ENCODE assay signal across 22 cellular contexts in the genomic region with DNA sequence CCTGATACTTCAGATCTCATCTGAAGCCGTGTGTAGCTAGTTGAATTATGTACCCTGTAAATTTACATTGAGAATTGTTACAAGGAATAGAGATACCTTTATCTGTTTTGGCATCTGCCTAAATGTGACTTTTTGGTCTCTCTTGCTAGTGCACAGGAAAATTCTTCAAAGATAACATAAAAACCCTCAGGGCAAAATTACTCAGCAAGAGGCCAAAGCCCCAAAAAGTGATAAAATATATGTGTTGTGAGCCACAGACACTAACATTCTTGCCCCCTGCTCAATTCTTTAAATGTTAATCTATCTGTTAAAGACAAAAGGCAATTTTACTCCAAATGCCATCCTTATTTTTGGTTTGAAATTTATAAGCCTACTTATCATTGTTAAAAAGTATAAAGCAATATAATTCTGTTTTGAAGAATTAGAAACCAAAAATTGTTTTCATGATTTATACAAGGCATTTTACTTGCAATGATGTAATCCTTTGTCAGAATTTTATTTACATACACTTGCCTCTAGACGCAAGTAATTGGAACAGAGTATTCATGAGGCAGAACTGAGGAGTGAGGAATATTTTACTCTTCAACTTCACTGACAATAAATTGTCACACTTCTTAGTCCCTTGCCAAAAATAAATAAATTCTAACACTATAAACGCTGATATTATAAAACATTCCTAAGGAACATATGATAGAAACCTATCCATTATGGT.
A peak's percentile ranks its signal among the peaks of the same experiment; 100 is the strongest.
DNase-seq lines count a peak whose midpoint lies in the region; ATAC-seq and TF ChIP-seq lines count a peak whose summit lies in the region.
"Had no signal": no experiment of that assay in that cellular context is flagged by ENCODE, and none has a peak within 500 bp of the region (broad histone marks: within the 10 kb centered on the region; RNA-seq: fewer than 3 reads in every experiment).

No MANE protein-coding gene starts in this region.

- H3K18ac ChIP-seq in IMR-90 (ENCODE audit: low read depth, low read length): no peak overlapping the region

- CTCF ChIA-PET in IMR-90 (lab: Yijun Ruan, JAX): interaction anchor here (0.5 kb wide), 1 partner anchor 581 kb away, joined by 4 read pairs; no protein-coding TSS in a partner anchor

- no peak overlapping the region for H2AK5ac ChIP-seq in IMR-90 (ENCODE audit: low read depth, low read length)

- H4K5ac ChIP-seq in IMR-90 (ENCODE audit: low read depth, low read length): no peak overlapping the region

- no peaks in the 10 kb centered on the region; the same call in 1 of the 2 replicates for H3K4me1 ChIP-seq in IMR-90 (ENCODE audit: control insufficient read depth, insufficient read depth, low read length)
- H3K4me1 ChIP-seq in prostate gland (replicated peaks): no peaks in the 10 kb centered on the region
- H3K4me1 ChIP-seq: BLaER1 treated with 17β-estradiol and CSF1 and Interleukin-3, amounts not matched to agents 10 nM and 100 nM had no signal

- no peak overlapping the region for H3K4ac ChIP-seq in IMR-90 (ENCODE audit: low read depth, low read length)

- POLR2A ChIA-PET in IMR-90 (lab: Charles Lee; ENCODE audit: unreplicated experiment): no interaction called here

- H3K9ac ChIP-seq in IMR-90 (ENCODE audit: low read depth, low read length) (no peak overlapping the region), SK-N-MC (ENCODE audit: insufficient read length) (peak overlapping the region; percentile 64)
- H3K9ac ChIP-seq: BLaER1 treated with 17β-estradiol and CSF1 and Interleukin-3, amounts not matched to agents 10 nM and 100 nM had no signal

- no peak for TF ChIP-seq RAD21 in IMR-90 (IDR thresholded peaks at IDR 0.05; ENCODE audit: low read length)

- no peak overlapping the region for H2BK5ac ChIP-seq in IMR-90 (ENCODE audit: low read depth, low read length, poor library complexity, severe bottlenecking)

- H3K27me3 ChIP-seq in IMR-90 (ENCODE audit: control insufficient read depth, insufficient read depth, low read length): no peaks in the 10 kb centered on the region
- no peaks in the 10 kb centered on the region for H3K27me3 ChIP-seq in prostate gland (replicated peaks; ENCODE audit: insufficient read depth)
- H3K27me3 ChIP-seq: BLaER1 treated with 17β-estradiol and CSF1 and Interleukin-3, amounts not matched to agents 10 nM and 100 nM; MG63 had no signal

- no peak overlapping the region for H2BK15ac ChIP-seq in IMR-90 (ENCODE audit: low read depth, low read length)

- WGBS in IMR-90 (ENCODE audit: extremely low coverage in 2 of 2, insufficient read length in 1 of 2), 2 experiments: no CpG with 5 or more reads among the region's 3 CpGs
- 27% methylated on average over 3 of the region's 3 CpGs for WGBS in prostate gland

- H3K9me3 ChIP-seq in IMR-90 (ENCODE audit: control insufficient read depth, insufficient read depth, low read length): no peaks in the 10 kb centered on the region
- peaks cover 3% of the 10 kb centered on the region; the same call in 1 of the 2 replicates for H3K9me3 ChIP-seq in SK-N-MC (ENCODE audit: low read depth, low read length)
- no peaks in the 10 kb centered on the region for H3K9me3 ChIP-seq in prostate gland
- H3K9me3 ChIP-seq: A549; BLaER1 treated with 17β-estradiol and CSF1 and Interleukin-3, amounts not matched to agents 10 nM and 100 nM; MG63 had no signal

- no peaks in the 10 kb centered on the region for H3K36me3 ChIP-seq in IMR-90 (ENCODE audit: control insufficient read depth, insufficient read depth, low read length)
- no peaks in the 10 kb centered on the region for H3K36me3 ChIP-seq in SK-N-MC (ENCODE audit: insufficient read depth, low read length)
- no peaks in the 10 kb centered on the region for H3K36me3 ChIP-seq in prostate gland
- H3K36me3 ChIP-seq: BLaER1 treated with 17β-estradiol and CSF1 and Interleukin-3, amounts not matched to agents 10 nM and 100 nM; MG63 had no signal

- no peak overlapping the region for H4K91ac ChIP-seq in IMR-90 (ENCODE audit: insufficient read depth, low read depth, low read length)

- H3K4me2 ChIP-seq in IMR-90 (ENCODE audit: low read depth, low read length): no peak overlapping the region
- H3K4me2 ChIP-seq: A549; BLaER1 treated with 17β-estradiol and CSF1 and Interleukin-3, amounts not matched to agents 10 nM and 100 nM had no signal

- no peaks in the 10 kb centered on the region for H4K20me1 ChIP-seq in IMR-90 (ENCODE audit: insufficient read depth, low read length)
- H4K20me1 ChIP-seq: BLaER1 treated with 17β-estradiol and CSF1 and Interleukin-3, amounts not matched to agents 10 nM and 100 nM had no signal

- H4K8ac ChIP-seq in IMR-90 (ENCODE audit: low read depth in 2 of 2, low read length in 2 of 2): no peak overlapping the region

- TF ChIP-seq POLR2A in IMR-90 (IDR thresholded peaks at IDR 0.05; ENCODE audit: low read depth, low read length) (no peak), prostate gland (IDR thresholded peaks at IDR 0.05) (no peak)

- intact Hi-C loops in IMR-90 (cut with micrococcal nuclease): no loop called here
- intact Hi-C loops in prostate gland (cut with DNase I): no loop called here

- H3K23ac ChIP-seq in IMR-90 (ENCODE audit: low read depth, low read length): no peak overlapping the region

- H3K14ac ChIP-seq in IMR-90 (replicated peaks; ENCODE audit: low read depth, low read length): no peak overlapping the region

- no peak for TF ChIP-seq CTCF in IMR-90 (conservative IDR thresholded peaks at IDR 0.05; ENCODE audit: low read depth, low read length)
- TF ChIP-seq CTCF in prostate gland (IDR thresholded peaks at IDR 0.05): no peak

- no peak overlapping the region for H2BK20ac ChIP-seq in IMR-90 (ENCODE audit: low read depth, low read length)

- dilution Hi-C loops in IMR-90 (cut with HindIII; ENCODE audit: low sequenced_read_pairs, unreplicated experiment): no loop called here

- no TSS peak for BruUV-seq in IMR-90 (replicated peaks; lab: Mats Ljungman, UMichigan)

- ATAC-seq in IMR-90 (ENCODE audit: low read depth): peak; percentile 60
- ATAC-seq: A549, SK-N-SH treated with all-trans-retinoic acid at 6 μM for 48 hours had no signal

- H3K27ac ChIP-seq in IMR-90 (ENCODE audit: insufficient read depth, low read length) (no peak overlapping the region), SK-N-MC (peak overlapping the region; percentile 89), prostate gland (no peak overlapping the region)
- H3K27ac ChIP-seq: A549; BLaER1 treated with 17β-estradiol and CSF1 and Interleukin-3, amounts not matched to agents 10 nM and 100 nM; HL-60 had no signal

- DNase-seq in EH (ENCODE audit: low read depth) (peak; percentile 26), IMR-90 (peak; percentile 13), SK-N-MC (ENCODE audit: low read depth, low spot score) (peak; percentile 58), foreskin melanocyte (peak; percentile 14), prostate gland (ENCODE audit: low spot score) (no peak), NCI-H1105 (lab: John Stamatoyannopoulos, UW) (no peak), NCI-H345 (lab: John Stamatoyannopoulos, UW) (no peak)
- DNase-seq: AML-193; CD4-positive, alpha-beta T cell; DMS53; GF-D8; HCEC 1CT; Karpas-422; MG63; NCI-H1417; NCI-H1694; NCI-H2029 treated with DMSO at 0.1 percent for 48 hours; NCI-H526 treated with DMSO at 0.1 percent for 48 hours had no signal

- H2AFZ ChIP-seq in IMR-90 (replicated peaks; ENCODE audit: low read length, poor library complexity): no peak overlapping the region

- no peak overlapping the region for H3K4me3 ChIP-seq in IMR-90 (ENCODE audit: insufficient read depth, low read depth, low read length)
- peak overlapping the region; percentile 45 for H3K4me3 ChIP-seq in SK-N-MC
- H3K4me3 ChIP-seq in prostate gland: no peak overlapping the region
- H3K4me3 ChIP-seq: A549; BLaER1 treated with 17β-estradiol and CSF1 and Interleukin-3, amounts not matched to agents 10 nM and 100 nM; MG63 had no signal

- no peak overlapping the region for H2AK9ac ChIP-seq in IMR-90 (replicated peaks; ENCODE audit: low read depth, low read length, poor library complexity)

- in situ Hi-C loops in IMR-90 (cut with MboI; ENCODE audit: low sequenced_read_pairs): no loop called here

- no peak overlapping the region for H3K56ac ChIP-seq in IMR-90 (ENCODE audit: extremely low read depth, insufficient read depth, low read length)

- H2BK120ac ChIP-seq in IMR-90 (ENCODE audit: low read depth, low read length): no peak overlapping the region

- H3K79me1 ChIP-seq in IMR-90 (ENCODE audit: low read depth in 1 of 2, low read length in 2 of 2): no peaks in the 10 kb centered on the region

- H3K9me1 ChIP-seq in IMR-90 (ENCODE audit: insufficient read depth, low read length): no peaks in the 10 kb centered on the region; the same call in 1 of the 2 replicates

TF ChIP-seq in IMR-90, 13 proteins besides CTCF, POLR2A, EP300 and RAD21 (continues in another document):
- TF ChIP-seq, protein P1, sequence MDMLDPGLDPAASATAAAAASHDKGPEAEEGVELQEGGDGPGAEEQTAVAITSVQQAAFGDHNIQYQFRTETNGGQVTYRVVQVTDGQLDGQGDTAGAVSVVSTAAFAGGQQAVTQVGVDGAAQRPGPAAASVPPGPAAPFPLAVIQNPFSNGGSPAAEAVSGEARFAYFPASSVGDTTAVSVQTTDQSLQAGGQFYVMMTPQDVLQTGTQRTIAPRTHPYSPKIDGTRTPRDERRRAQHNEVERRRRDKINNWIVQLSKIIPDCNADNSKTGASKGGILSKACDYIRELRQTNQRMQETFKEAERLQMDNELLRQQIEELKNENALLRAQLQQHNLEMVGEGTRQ (IDR thresholded peaks at IDR 0.05; ENCODE audit: low read depth, low read length): no peak
- TF ChIP-seq CEBPB (IDR thresholded peaks at IDR 0.05; ENCODE audit: low read depth, low read length) (no peak), RCOR1 (IDR thresholded peaks at IDR 0.05; ENCODE audit: insufficient replicate concordance, low read length) (no peak), NFE2L2 (IDR thresholded peaks at IDR 0.05; ENCODE audit: low read depth, low read length) (no peak), MXI1 (IDR thresholded peaks at IDR 0.05; ENCODE audit: borderline replicate concordance, low read depth, low read length) (no peak), SMC3 (IDR thresholded peaks at IDR 0.05; ENCODE audit: low read depth, low read length) (no peak), BHLHE40 (IDR thresholded peaks at IDR 0.05; ENCODE audit: low read depth, low read length) (no peak), CHD1 (IDR thresholded peaks at IDR 0.05; ENCODE audit: low read depth, low read length) (no peak), RFX5 (IDR thresholded peaks at IDR 0.05; ENCODE audit: low read depth, low read length) (no peak), MAFK (IDR thresholded peaks at IDR 0.05; ENCODE audit: low read depth, low read length) (no peak)
- TF ChIP-seq, protein P2, sequence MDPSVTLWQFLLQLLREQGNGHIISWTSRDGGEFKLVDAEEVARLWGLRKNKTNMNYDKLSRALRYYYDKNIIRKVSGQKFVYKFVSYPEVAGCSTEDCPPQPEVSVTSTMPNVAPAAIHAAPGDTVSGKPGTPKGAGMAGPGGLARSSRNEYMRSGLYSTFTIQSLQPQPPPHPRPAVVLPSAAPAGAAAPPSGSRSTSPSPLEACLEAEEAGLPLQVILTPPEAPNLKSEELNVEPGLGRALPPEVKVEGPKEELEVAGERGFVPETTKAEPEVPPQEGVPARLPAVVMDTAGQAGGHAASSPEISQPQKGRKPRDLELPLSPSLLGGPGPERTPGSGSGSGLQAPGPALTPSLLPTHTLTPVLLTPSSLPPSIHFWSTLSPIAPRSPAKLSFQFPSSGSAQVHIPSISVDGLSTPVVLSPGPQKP (IDR thresholded peaks at IDR 0.05; ENCODE audit: borderline replicate concordance, low read depth, low read length): no peak

Comparison
In these comparisons a context has a peak if more than half of its experiments do, and no peak if none do; other contexts are left out.
1. DNase-seq: peak in EH (single experiment), IMR-90 (single experiment), SK-N-MC (single experiment) and foreskin melanocyte (single experiment); none in prostate gland (single experiment), NCI-H1105 (single experiment) and NCI-H345 (single experiment).